1 cellular context compared by ENCODE assay signal in the genomic region with DNA sequence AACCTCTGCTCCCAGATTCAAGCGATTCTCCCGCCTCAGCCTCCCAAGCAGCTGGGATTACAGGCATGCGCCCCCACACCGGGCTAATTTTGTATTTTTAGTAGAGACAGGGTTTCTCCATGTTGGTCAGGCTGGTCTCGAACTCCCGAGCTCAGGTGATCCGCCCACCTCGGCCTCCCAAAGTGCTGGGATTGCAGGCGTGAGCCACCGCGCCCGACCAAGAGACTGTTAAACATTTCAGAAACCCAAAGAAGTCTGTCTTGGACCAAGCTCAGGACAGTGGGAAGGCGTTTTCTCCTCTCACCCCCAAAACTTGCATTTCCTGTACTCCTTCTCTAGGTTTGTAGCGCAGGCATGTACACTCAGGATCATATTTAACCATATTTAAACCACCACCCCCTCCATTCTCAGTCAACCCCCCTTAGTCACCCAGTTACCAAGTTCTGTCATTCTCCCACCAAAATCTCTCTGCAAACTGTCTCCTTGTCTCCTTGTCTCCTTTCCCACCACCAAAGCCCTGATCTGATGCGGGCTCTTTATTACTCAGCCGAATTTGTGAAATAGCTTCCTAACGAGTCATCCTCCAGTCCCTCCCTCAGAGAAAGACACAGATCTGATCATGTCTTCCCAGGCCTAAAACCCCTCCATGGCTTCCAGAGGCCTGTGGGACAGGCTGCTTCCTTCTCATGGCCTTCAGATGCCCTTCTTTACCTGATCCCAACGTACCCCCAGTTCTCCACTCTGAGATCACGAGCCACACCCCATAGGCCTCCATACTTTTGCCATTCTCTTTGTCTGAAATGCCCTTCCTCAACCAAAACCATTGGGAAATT.
TF ChIP-seq lines count a peak whose summit lies in the region.

No MANE protein-coding gene starts in this region.

TF ChIP-seq in GM12878, 131 proteins besides CTCF, POLR2A, EP300 and RAD21 (continued from another document):
- no peak for TF ChIP-seq ZNF207 (IDR thresholded peaks at IDR 0.05; ENCODE audit: borderline replicate concordance)
- no peak for TF ChIP-seq PML (IDR thresholded peaks at IDR 0.05; ENCODE audit: low read length)
- TF ChIP-seq SPI1 (IDR thresholded peaks at IDR 0.05; ENCODE audit: borderline replicate concordance, insufficient read depth, low read depth, low read length), result no peak
- TF ChIP-seq, protein P1, sequence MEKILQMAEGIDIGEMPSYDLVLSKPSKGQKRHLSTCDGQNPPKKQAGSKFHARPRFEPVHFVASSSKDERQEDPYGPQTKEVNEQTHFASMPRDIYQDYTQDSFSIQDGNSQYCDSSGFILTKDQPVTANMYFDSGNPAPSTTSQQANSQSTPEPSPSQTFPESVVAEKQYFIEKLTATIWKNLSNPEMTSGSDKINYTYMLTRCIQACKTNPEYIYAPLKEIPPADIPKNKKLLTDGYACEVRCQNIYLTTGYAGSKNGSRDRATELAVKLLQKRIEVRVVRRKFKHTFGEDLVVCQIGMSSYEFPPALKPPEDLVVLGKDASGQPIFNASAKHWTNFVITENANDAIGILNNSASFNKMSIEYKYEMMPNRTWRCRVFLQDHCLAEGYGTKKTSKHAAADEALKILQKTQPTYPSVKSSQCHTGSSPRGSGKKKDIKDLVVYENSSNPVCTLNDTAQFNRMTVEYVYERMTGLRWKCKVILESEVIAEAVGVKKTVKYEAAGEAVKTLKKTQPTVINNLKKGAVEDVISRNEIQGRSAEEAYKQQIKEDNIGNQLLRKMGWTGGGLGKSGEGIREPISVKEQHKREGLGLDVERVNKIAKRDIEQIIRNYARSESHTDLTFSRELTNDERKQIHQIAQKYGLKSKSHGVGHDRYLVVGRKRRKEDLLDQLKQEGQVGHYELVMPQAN (conservative IDR thresholded peaks at IDR 0.05), result no peak
